In the genomic region with DNA sequence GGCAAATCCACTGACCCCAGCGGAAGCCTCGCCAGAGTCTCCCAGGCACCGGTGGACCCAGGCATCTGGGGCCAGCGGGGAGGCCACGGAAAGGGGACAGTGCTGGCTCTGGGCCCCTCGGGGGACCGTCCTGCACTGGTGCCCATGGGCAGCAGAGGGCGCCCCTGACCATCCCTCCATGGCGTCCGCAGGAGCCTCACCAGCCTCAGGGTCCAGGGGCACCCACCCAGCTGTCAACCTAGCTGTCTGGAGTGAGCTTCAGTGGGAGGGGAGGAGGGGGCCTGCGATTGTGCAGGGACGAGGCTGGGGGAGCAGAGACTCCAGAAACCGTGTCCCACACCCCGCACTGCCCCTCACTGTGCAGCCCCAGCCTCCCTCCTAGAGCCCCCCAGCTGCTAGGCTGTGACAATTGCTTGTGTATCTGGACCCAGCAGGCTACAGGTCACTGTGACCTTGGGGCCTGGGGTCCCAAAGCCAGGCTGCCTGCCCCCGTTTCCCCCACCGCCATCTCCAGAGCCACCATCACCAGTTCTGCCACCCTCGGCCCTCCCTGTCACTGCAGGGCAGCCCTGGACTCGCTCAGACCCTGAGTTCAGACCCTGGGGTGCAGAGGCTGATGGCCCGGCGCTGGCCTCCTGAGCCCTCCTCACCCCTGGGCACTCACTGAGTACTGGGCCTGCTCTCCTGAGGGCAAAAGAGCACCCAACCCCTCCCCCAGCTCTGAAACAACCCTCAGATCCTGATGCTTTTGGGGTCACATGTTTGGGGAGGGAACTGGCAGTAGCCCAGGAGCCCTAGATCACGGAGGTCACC, we compare ENCODE assay signal across 1 cellular context.
TF ChIP-seq lines count a peak whose summit lies in the region.

No MANE protein-coding gene starts in this region.

TF ChIP-seq in Ishikawa, 13 proteins besides CTCF, POLR2A, EP300 and RAD21 (continued from another document):
- no peak for TF ChIP-seq FOXM1 (IDR thresholded peaks at IDR 0.05; ENCODE audit: borderline replicate concordance, low read depth)
